In genomic region chr15:85665677-85666076, GRCh38 we compare ENCODE assay signal across 6 cellular contexts.
DNase-seq lines count a peak whose midpoint lies in the region; ATAC-seq and TF ChIP-seq lines count a peak whose summit lies in the region.
"Not testable (repeated sequence)": the region's sequence is repeated elsewhere in the genome, so short reads cannot be mapped to it uniquely, and the experiment has no call there.

No MANE protein-coding gene starts in this region.

- POLR2A ChIA-PET in CD8-positive, alpha-beta memory T cell (lab: Charles Lee); T-cell (lab: Charles Lee): not testable (repeated sequence)

- not testable (repeated sequence) for H3K27me3 Mint-ChIP-seq in CD8-positive, alpha-beta memory T cell; T-cell; activated T-cell treated with anti-CD3 and anti-CD28 coated beads, Interleukin-2, amount 50 U/mL, for 72 hours (ENCODE audit: low read depth); activated naive CD8-positive, alpha-beta T cell treated with anti-CD3 and anti-CD28 coated beads, Interleukin-2, amount 50 U/mL, for 24 hours; immature natural killer cell (ENCODE audit: low read depth in 3 of 3); osteocyte (ENCODE audit: unreplicated experiment)

- peaks cover 17% of the 10 kb centered on the region for H3K36me3 ChIP-seq in CD8-positive, alpha-beta memory T cell (ENCODE audit: insufficient read depth, low read length)

- not testable (repeated sequence) for H3K4me3 Mint-ChIP-seq in CD8-positive, alpha-beta memory T cell; T-cell; activated T-cell treated with anti-CD3 and anti-CD28 coated beads, Interleukin-2, amount 50 U/mL, for 72 hours; activated naive CD8-positive, alpha-beta T cell treated with anti-CD3 and anti-CD28 coated beads, Interleukin-2, amount 50 U/mL, for 24 hours; immature natural killer cell; osteocyte (ENCODE audit: unreplicated experiment)

- ATAC-seq in T-cell (replicated peaks in 1 of 4); activated T-cell treated with anti-CD3 and anti-CD28 coated beads, Interleukin-2, amount 50 U/mL, for 72 hours (replicated peaks in 1 of 2); activated naive CD8-positive, alpha-beta T cell treated with anti-CD3 and anti-CD28 coated beads, Interleukin-2, amount 50 U/mL, for 24 hours: not testable (repeated sequence)

- H3K4me3 ChIP-seq in CD8-positive, alpha-beta memory T cell (ENCODE audit: low read length): not testable (repeated sequence)

- H3K9me3 Mint-ChIP-seq in CD8-positive, alpha-beta memory T cell; T-cell; activated T-cell treated with anti-CD3 and anti-CD28 coated beads, Interleukin-2, amount 50 U/mL, for 72 hours; activated naive CD8-positive, alpha-beta T cell treated with anti-CD3 and anti-CD28 coated beads, Interleukin-2, amount 50 U/mL, for 24 hours; immature natural killer cell; osteocyte (ENCODE audit: unreplicated experiment): not testable (repeated sequence)

- not testable (repeated sequence) for TF ChIP-seq CTCF in osteocyte (IDR thresholded peaks at IDR 0.05)

- not testable (repeated sequence) for DNase-seq in CD8-positive, alpha-beta memory T cell; T-cell; activated T-cell treated with anti-CD3 and anti-CD28 coated beads, Interleukin-2, amount 50 U/mL, for 72 hours; activated naive CD8-positive, alpha-beta T cell treated with anti-CD3 and anti-CD28 coated beads, Interleukin-2, amount 50 U/mL, for 24 hours; immature natural killer cell; osteocyte (ENCODE audit: extremely low spot score, unreplicated experiment)

- not testable (repeated sequence) for H3K9me3 ChIP-seq in CD8-positive, alpha-beta memory T cell (ENCODE audit: low read length)

- H3K27ac ChIP-seq in CD8-positive, alpha-beta memory T cell (ENCODE audit: low read depth, low read length): not testable (repeated sequence)

- CTCF ChIA-PET in CD8-positive, alpha-beta memory T cell (lab: Charles Lee); T-cell (lab: Charles Lee): not testable (repeated sequence)

- peaks cover 26 to 78% (median 31%) of the 10 kb centered on the region in 3 donors for H3K36me3 Mint-ChIP-seq in CD8-positive, alpha-beta memory T cell
- H3K36me3 Mint-ChIP-seq in T-cell (peaks cover 70% of the 10 kb centered on the region), immature natural killer cell (peaks cover 22 to 53% (median 42%) of the 10 kb centered on the region in 3 donors), osteocyte (ENCODE audit: unreplicated experiment) (peaks cover 56% of the 10 kb centered on the region)
- peaks cover 17 to 62% of the 10 kb centered on the region in 2 donors for H3K36me3 Mint-ChIP-seq in activated T-cell treated with anti-CD3 and anti-CD28 coated beads, Interleukin-2, amount 50 U/mL, for 72 hours (ENCODE audit: insufficient read depth in 2 of 2)
- H3K36me3 Mint-ChIP-seq in activated naive CD8-positive, alpha-beta T cell treated with anti-CD3 and anti-CD28 coated beads, Interleukin-2, amount 50 U/mL, for 24 hours (ENCODE audit: low read depth): peaks cover 58% of the 10 kb centered on the region

- not testable (repeated sequence) for H3K27me3 ChIP-seq in CD8-positive, alpha-beta memory T cell (ENCODE audit: insufficient read depth, low read length, poor library complexity, severe bottlenecking)

- peak overlapping the region in 7 of 8 donors; percentile 22 to 85 (median 75) for H3K27ac Mint-ChIP-seq in CD8-positive, alpha-beta memory T cell
- H3K27ac Mint-ChIP-seq in T-cell (peak overlapping the region; percentile 49 to 73), immature natural killer cell (peak overlapping the region; percentile 22 to 98 (median 98)), osteocyte (ENCODE audit: unreplicated experiment) (peak overlapping the region; percentile 34)
- H3K27ac Mint-ChIP-seq in activated T-cell treated with anti-CD3 and anti-CD28 coated beads, Interleukin-2, amount 50 U/mL, for 72 hours: peak overlapping the region; percentile 69
- peak overlapping the region; percentile 30 for H3K27ac Mint-ChIP-seq in activated naive CD8-positive, alpha-beta T cell treated with anti-CD3 and anti-CD28 coated beads, Interleukin-2, amount 50 U/mL, for 24 hours

- peaks cover 23 to 31% (median 27%) of the 10 kb centered on the region in 3 donors for H3K4me1 Mint-ChIP-seq in CD8-positive, alpha-beta memory T cell
- H3K4me1 Mint-ChIP-seq in T-cell (peaks cover 24 to 28% (median 26%) of the 10 kb centered on the region in 3 donors), immature natural killer cell (peaks cover 26 to 31% of the 10 kb centered on the region in 2 donors), osteocyte (ENCODE audit: unreplicated experiment) (peaks cover 22% of the 10 kb centered on the region)
- peaks cover 25% of the 10 kb centered on the region for H3K4me1 Mint-ChIP-seq in activated T-cell treated with anti-CD3 and anti-CD28 coated beads, Interleukin-2, amount 50 U/mL, for 72 hours (ENCODE audit: low read depth)
- H3K4me1 Mint-ChIP-seq in activated naive CD8-positive, alpha-beta T cell treated with anti-CD3 and anti-CD28 coated beads, Interleukin-2, amount 50 U/mL, for 24 hours: peaks cover 33% of the 10 kb centered on the region

- H3K4me1 ChIP-seq in CD8-positive, alpha-beta memory T cell (ENCODE audit: insufficient read depth, low read length): peaks cover 19% of the 10 kb centered on the region

Comparison
In these comparisons a context has a peak if more than half of its experiments do, and no peak if none do; other contexts are left out.
1. H3K27ac Mint-ChIP-seq: peak in every context shown above with its lines; median percentile 98 in immature natural killer cell; 75 in CD8-positive, alpha-beta memory T cell; 69 in activated T-cell treated with anti-CD3 and anti-CD28 coated beads, Interleukin-2, amount 50 U/mL, for 72 hours; 61 in T-cell; 34 in osteocyte; 30 in activated naive CD8-positive, alpha-beta T cell treated with anti-CD3 and anti-CD28 coated beads, Interleukin-2, amount 50 U/mL, for 24 hours.